Comparison of ENCODE assay signal across 17 cellular contexts in the genomic region with DNA sequence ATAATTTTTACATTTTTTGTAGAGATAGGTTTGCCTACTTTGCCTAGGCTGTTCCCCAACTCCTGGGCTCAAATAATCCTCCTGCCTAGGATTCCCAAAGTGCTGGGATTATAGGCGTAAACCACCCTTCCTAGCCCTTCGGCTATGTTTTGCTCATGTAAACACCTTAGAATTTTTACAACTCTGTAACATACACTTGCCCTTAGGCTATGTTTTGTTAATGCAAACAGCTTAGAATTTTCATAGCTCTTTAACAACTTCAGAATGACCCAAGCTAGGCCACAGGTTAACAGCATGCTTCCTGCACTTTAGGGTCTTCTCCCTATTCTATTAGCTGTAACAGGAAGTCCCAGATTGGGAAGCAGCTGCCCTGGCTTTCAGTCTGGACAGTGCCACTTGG.
"Had no signal": no experiment of that assay in that cellular context is flagged by ENCODE, and none has a peak within 500 bp of the region (broad histone marks: within the 10 kb centered on the region; RNA-seq: fewer than 3 reads in every experiment).

No MANE protein-coding gene starts in this region.

- H3K27ac Mint-ChIP-seq: activated CD4-positive, alpha-beta memory T cell treated with anti-CD3 and anti-CD28 coated beads, Interleukin-2, amount 10 ng/mL, durations not matched to agents 7 days and 5 days; activated naive CD4-positive, alpha-beta T cell treated with anti-CD3 and anti-CD28 coated beads for 36 hours; activated naive CD8-positive, alpha-beta T cell treated with anti-CD3 and anti-CD28 coated beads, Interleukin-2, amount 10 ng/mL, durations not matched to agents 7 days and 5 days; activated T-cell treated with anti-CD3 and anti-CD28 coated beads, Interleukin-2, amount 50 U/mL, for 72 hours; natural killer cell; T-helper 1 cell treated with Interleukin-12 subunit alpha and Interleukin-12 subunit beta and Interleukin-4 antibody, amounts not matched to agents 30 μg/mL and 1 μg/mL, for 36 hours had no signal

- ATAC-seq: activated T-cell treated with anti-CD3 and anti-CD28 coated beads, Interleukin-2, amount 50 U/mL, for 72 hours; natural killer cell; stimulated activated naive CD8-positive, alpha-beta T cell treated with anti-CD3 and anti-CD28 coated beads, Interleukin-15, Interleukin-2, amounts not matched to agents 100 U/mL and 50 U/mL, for 24 hours had no signal

- H3K4me3 Mint-ChIP-seq: activated CD4-positive, alpha-beta memory T cell treated with anti-CD3 and anti-CD28 coated beads, Interleukin-2, amount 10 ng/mL, durations not matched to agents 7 days and 5 days; activated naive CD4-positive, alpha-beta T cell treated with anti-CD3 and anti-CD28 coated beads for 36 hours; activated naive CD8-positive, alpha-beta T cell treated with anti-CD3 and anti-CD28 coated beads, Interleukin-2, amount 10 ng/mL, durations not matched to agents 7 days and 5 days; activated T-cell treated with anti-CD3 and anti-CD28 coated beads, Interleukin-2, amount 50 U/mL, for 72 hours; natural killer cell; T-helper 1 cell treated with Interleukin-12 subunit alpha and Interleukin-12 subunit beta and Interleukin-4 antibody, amounts not matched to agents 30 μg/mL and 1 μg/mL, for 36 hours had no signal

- H3K9me3 ChIP-seq: prostate gland had no signal

- H3K36me3 ChIP-seq: ovary, prostate gland had no signal

- H3K9me3 Mint-ChIP-seq: activated CD4-positive, alpha-beta memory T cell treated with anti-CD3 and anti-CD28 coated beads, Interleukin-2, amount 10 ng/mL, durations not matched to agents 7 days and 5 days; activated naive CD4-positive, alpha-beta T cell treated with anti-CD3 and anti-CD28 coated beads for 36 hours; activated naive CD8-positive, alpha-beta T cell treated with anti-CD3 and anti-CD28 coated beads, Interleukin-2, amount 10 ng/mL, durations not matched to agents 7 days and 5 days; activated T-cell treated with anti-CD3 and anti-CD28 coated beads, Interleukin-2, amount 50 U/mL, for 72 hours; natural killer cell; T-helper 1 cell treated with Interleukin-12 subunit alpha and Interleukin-12 subunit beta and Interleukin-4 antibody, amounts not matched to agents 30 μg/mL and 1 μg/mL, for 36 hours had no signal

- DNase-seq: activated CD4-positive, alpha-beta memory T cell treated with anti-CD3 and anti-CD28 coated beads, Interleukin-2, amount 10 ng/mL, durations not matched to agents 7 days and 5 days; activated CD4-positive, alpha-beta T cell treated with anti-CD3 and anti-CD28 coated beads for 48 hours; activated effector memory CD4-positive, alpha-beta T cell treated with Interleukin-2 at 50 U/mL for 16 hours; activated naive CD4-positive, alpha-beta T cell treated with anti-CD3 and anti-CD28 coated beads for 36 hours; activated naive CD8-positive, alpha-beta T cell treated with anti-CD3 and anti-CD28 coated beads, Interleukin-2, amount 10 ng/mL, durations not matched to agents 7 days and 5 days; activated T-cell treated with anti-CD3 and anti-CD28 coated beads, Interleukin-2, amount 50 U/mL, for 72 hours; amygdala; cortex of kidney; foreskin fibroblast; natural killer cell; ovary; stimulated activated CD4-positive, alpha-beta T cell treated with anti-CD3 and anti-CD28 coated beads, Interleukin-4, amount 100 ng/mL, for 4 hours; stimulated activated naive CD8-positive, alpha-beta T cell treated with anti-CD3 and anti-CD28 coated beads, Interleukin-15, Interleukin-2, amounts not matched to agents 100 U/mL and 50 U/mL, for 24 hours; T1000 had no signal

- H3K27me3 Mint-ChIP-seq: activated CD4-positive, alpha-beta memory T cell treated with anti-CD3 and anti-CD28 coated beads, Interleukin-2, amount 10 ng/mL, durations not matched to agents 7 days and 5 days; activated naive CD8-positive, alpha-beta T cell treated with anti-CD3 and anti-CD28 coated beads, Interleukin-2, amount 10 ng/mL, durations not matched to agents 7 days and 5 days had no signal

- H3K27me3 ChIP-seq: ovary had no signal

- H3K27ac ChIP-seq: ovary, prostate gland had no signal

- H3K4me1 ChIP-seq: prostate gland had no signal

- H3K36me3 Mint-ChIP-seq: natural killer cell had no signal

- H3K4me3 ChIP-seq: lung, ovary, prostate gland had no signal
